19 cellular contexts compared by ENCODE assay signal in the genomic region with DNA sequence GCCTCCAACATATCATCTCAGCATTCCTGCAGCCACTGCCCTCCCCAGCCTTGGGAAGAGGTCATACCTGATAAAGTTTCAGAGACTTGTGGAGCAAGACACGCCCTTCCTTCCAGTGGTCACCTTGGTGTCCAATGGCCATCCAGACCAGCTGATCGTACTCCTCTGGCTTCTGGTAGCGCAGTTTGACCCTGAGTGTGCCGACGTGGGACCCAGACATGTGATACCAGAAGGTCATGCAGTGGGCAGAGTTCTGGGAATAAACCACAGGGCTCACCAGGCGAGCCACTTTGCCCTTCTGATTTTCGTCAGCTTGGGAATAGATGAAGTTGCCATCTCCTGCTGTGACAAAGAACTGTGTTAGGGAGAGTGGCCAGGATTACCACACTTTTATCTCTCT.
DNase-seq lines count a peak whose midpoint lies in the region; ATAC-seq and TF ChIP-seq lines count a peak whose summit lies in the region.
"Had no signal": no experiment of that assay in that cellular context is flagged by ENCODE, and none has a peak within 500 bp of the region (broad histone marks: within the 10 kb centered on the region; RNA-seq: fewer than 3 reads in every experiment).

No MANE protein-coding gene starts in this region.

- H2AFZ ChIP-seq in PC-3 (ENCODE audit: low read length) (no peak overlapping the region), osteoblast (ENCODE audit: low read length) (no peak overlapping the region)
- H2AFZ ChIP-seq: GM23338 had no signal

- no peaks in the 10 kb centered on the region for H3K79me2 ChIP-seq in PC-3 (ENCODE audit: low read length)
- no peaks in the 10 kb centered on the region for H3K79me2 ChIP-seq in mesendoderm (ENCODE audit: control insufficient read depth, insufficient read depth, low read length)
- no peaks in the 10 kb centered on the region for H3K79me2 ChIP-seq in osteoblast (ENCODE audit: insufficient read depth, low read length)

- H3K23ac ChIP-seq in mesendoderm (ENCODE audit: low read length): no peak overlapping the region

- no peaks in the 10 kb centered on the region for H3K79me1 ChIP-seq in mesendoderm (ENCODE audit: low read length)

- H4K20me1 ChIP-seq in PC-3 (ENCODE audit: low read length): no peaks in the 10 kb centered on the region
- no peaks in the 10 kb centered on the region for H4K20me1 ChIP-seq in osteoblast (ENCODE audit: insufficient read depth, low read length)
- H4K20me1 ChIP-seq: BLaER1 had no signal

- H3K9me3 ChIP-seq in PC-3 (ENCODE audit: low read length) (no peaks in the 10 kb centered on the region), osteoblast (ENCODE audit: low read depth, low read length) (no peaks in the 10 kb centered on the region), prostate gland (no peaks in the 10 kb centered on the region)
- H3K9me3 ChIP-seq: BLaER1, Caco-2, HAP-1 had no signal

- H2BK120ac ChIP-seq in mesendoderm (ENCODE audit: low read depth, low read length): no peak overlapping the region

- intact Hi-C loops in PC-3 (cut with micrococcal nuclease) (no loop called here), prostate gland (cut with DNase I) (no loop called here)

- WGBS in mesendoderm (ENCODE audit: extremely low coverage, insufficient coverage, low lambda C conversion rate): no CpG with 5 or more reads among the region's 7 CpGs
- 97% methylated on average over 7 of the region's 7 CpGs for WGBS in prostate gland

- H3K9me2 ChIP-seq in PC-3 (replicated peaks; ENCODE audit: low read length): no peaks in the 10 kb centered on the region

- BruUV-seq in PC-3 (replicated peaks; lab: Mats Ljungman, UMichigan): no TSS peak

- H3K56ac ChIP-seq in mesendoderm (ENCODE audit: low read length): no peak overlapping the region

- H2BK5ac ChIP-seq in mesendoderm (ENCODE audit: low read length): no peak overlapping the region

- CTCF ChIA-PET in PC-3 (lab: Charles Lee): no interaction called here

- H3K9ac ChIP-seq in PC-3 (ENCODE audit: low read length) (no peak overlapping the region), mesendoderm (ENCODE audit: low read length) (no peak overlapping the region)
- H3K9ac ChIP-seq: BLaER1 had no signal

- H3K27me3 ChIP-seq in PC-3 (ENCODE audit: low read length) (no peaks in the 10 kb centered on the region), mesendoderm (ENCODE audit: insufficient read depth, low read length, poor library complexity) (no peaks in the 10 kb centered on the region), osteoblast (ENCODE audit: insufficient read depth, low read length) (no peaks in the 10 kb centered on the region), prostate gland (replicated peaks; ENCODE audit: insufficient read depth) (no peaks in the 10 kb centered on the region)
- H3K27me3 ChIP-seq: BLaER1 had no signal

- H3K36me3 ChIP-seq in PC-3 (ENCODE audit: low read depth, low read length): peaks cover 82% of the 10 kb centered on the region
- no peaks in the 10 kb centered on the region for H3K36me3 ChIP-seq in mesendoderm (ENCODE audit: control insufficient read depth, insufficient read depth, low read length)
- H3K36me3 ChIP-seq in osteoblast (ENCODE audit: insufficient read depth, low read length): peaks cover 78% of the 10 kb centered on the region
- no peaks in the 10 kb centered on the region for H3K36me3 ChIP-seq in prostate gland
- H3K36me3 ChIP-seq: BLaER1 had no signal

- TF ChIP-seq POLR2A in prostate gland (IDR thresholded peaks at IDR 0.05): no peak

- H2AK5ac ChIP-seq in mesendoderm (ENCODE audit: low read length): no peak overlapping the region

- H3K4me3 ChIP-seq in PC-3 (ENCODE audit: low read length): no peak overlapping the region
- H3K4me3 ChIP-seq in coronary artery: no peak overlapping the region
- no peak overlapping the region for H3K4me3 ChIP-seq in mesendoderm (ENCODE audit: low read length)
- no peak overlapping the region for H3K4me3 ChIP-seq in osteoblast (ENCODE audit: insufficient read depth, low read length)
- H3K4me3 ChIP-seq in prostate gland: no peak overlapping the region
- H3K4me3 ChIP-seq: BLaER1, GM23338, HAP-1 had no signal

- H3K4me1 ChIP-seq in PC-3 (ENCODE audit: insufficient read depth, low read length) (peaks cover 14% of the 10 kb centered on the region), mesendoderm (ENCODE audit: control insufficient read depth, low read depth, low read length) (peaks cover 6% of the 10 kb centered on the region), osteoblast (ENCODE audit: insufficient read depth, low read length) (peaks cover 12% of the 10 kb centered on the region), prostate gland (replicated peaks) (no peaks in the 10 kb centered on the region)
- H3K4me1 ChIP-seq: Caco-2, HAP-1 had no signal

- no peak overlapping the region for H3K4me2 ChIP-seq in PC-3 (ENCODE audit: low read length)
- H3K4me2 ChIP-seq in mesendoderm (ENCODE audit: low read length): no peak overlapping the region
- no peak overlapping the region for H3K4me2 ChIP-seq in osteoblast (ENCODE audit: insufficient read depth, low read length)
- H3K4me2 ChIP-seq: BLaER1, GM23338 had no signal

- H3K27ac ChIP-seq in PC-3 (ENCODE audit: low read length) (no peak overlapping the region), coronary artery (no peak overlapping the region), mesendoderm (ENCODE audit: low read depth, low read length) (no peak overlapping the region), osteoblast (ENCODE audit: low read depth, low read length) (no peak overlapping the region), prostate gland (no peak overlapping the region)
- H3K27ac ChIP-seq: BLaER1, C4-2B had no signal

- H3F3A ChIP-seq in PC-3 (ENCODE audit: low read length, unreplicated experiment): peaks cover 4% of the 10 kb centered on the region

- no peak overlapping the region for H4K5ac ChIP-seq in mesendoderm (ENCODE audit: low read length)

- no peak overlapping the region for H2BK15ac ChIP-seq in mesendoderm (replicated peaks; ENCODE audit: low read depth)

- POLR2A ChIA-PET in PC-3 (lab: Charles Lee; ENCODE audit: unreplicated experiment): no interaction called here

- H3K4ac ChIP-seq in mesendoderm (ENCODE audit: low read depth, low read length): no peak overlapping the region

- TF ChIP-seq CTCF in PC-3 (conservative IDR thresholded peaks at IDR 0.05; ENCODE audit: low read depth, low read length) (no peak), coronary artery (IDR thresholded peaks at IDR 0.05) (no peak), osteoblast (IDR thresholded peaks at IDR 0.05; ENCODE audit: extremely low read depth, low read depth, low read length) (no peak), prostate gland (IDR thresholded peaks at IDR 0.05) (no peak)

- ATAC-seq in PC-3 (peak; percentile 4; the same call in 1 of the 2 replicates), HG02973 (IDR thresholded peaks at IDR 0.05; ENCODE audit: unreplicated experiment) (no peak)
- ATAC-seq: CD8-positive, alpha-beta T cell; GM23338 had no signal

- H4K8ac ChIP-seq in mesendoderm (ENCODE audit: low read depth, low read length): no peak overlapping the region

- no peak for DNase-seq in PC-3
- peak; percentile 58 for DNase-seq in coronary artery (ENCODE audit: low spot score)
- DNase-seq in mesendoderm: peak; percentile 15
- DNase-seq in osteoblast (ENCODE audit: insufficient read length, low spot score, missing footprints): peak; percentile 56
- no peak for DNase-seq in cerebellum (ENCODE audit: low spot score)
- DNase-seq in prostate gland (ENCODE audit: low spot score): no peak
- DNase-seq in DMS53 treated with DMSO at 0.1 percent for 48 hours (lab: John Stamatoyannopoulos, UW; ENCODE audit: unreplicated experiment): no peak
- DNase-seq: Caco-2; CD4-positive, CD25-positive, alpha-beta regulatory T cell; CD8-positive, alpha-beta T cell; DMS153; DMS79; GF-D8; HFFc6 had no signal

- no peak overlapping the region for H3K18ac ChIP-seq in mesendoderm (ENCODE audit: low read length)

Comparison
In these comparisons a context has a peak if more than half of its experiments do, and no peak if none do; other contexts are left out.
1. DNase-seq: peak in coronary artery (single experiment), mesendoderm (single experiment) and osteoblast (single experiment); none in PC-3 (single experiment), cerebellum (single experiment), prostate gland (single experiment) and DMS53 treated with DMSO at 0.1 percent for 48 hours (single experiment).